ENCODE assay signal across 8 cellular contexts in the genomic region with DNA sequence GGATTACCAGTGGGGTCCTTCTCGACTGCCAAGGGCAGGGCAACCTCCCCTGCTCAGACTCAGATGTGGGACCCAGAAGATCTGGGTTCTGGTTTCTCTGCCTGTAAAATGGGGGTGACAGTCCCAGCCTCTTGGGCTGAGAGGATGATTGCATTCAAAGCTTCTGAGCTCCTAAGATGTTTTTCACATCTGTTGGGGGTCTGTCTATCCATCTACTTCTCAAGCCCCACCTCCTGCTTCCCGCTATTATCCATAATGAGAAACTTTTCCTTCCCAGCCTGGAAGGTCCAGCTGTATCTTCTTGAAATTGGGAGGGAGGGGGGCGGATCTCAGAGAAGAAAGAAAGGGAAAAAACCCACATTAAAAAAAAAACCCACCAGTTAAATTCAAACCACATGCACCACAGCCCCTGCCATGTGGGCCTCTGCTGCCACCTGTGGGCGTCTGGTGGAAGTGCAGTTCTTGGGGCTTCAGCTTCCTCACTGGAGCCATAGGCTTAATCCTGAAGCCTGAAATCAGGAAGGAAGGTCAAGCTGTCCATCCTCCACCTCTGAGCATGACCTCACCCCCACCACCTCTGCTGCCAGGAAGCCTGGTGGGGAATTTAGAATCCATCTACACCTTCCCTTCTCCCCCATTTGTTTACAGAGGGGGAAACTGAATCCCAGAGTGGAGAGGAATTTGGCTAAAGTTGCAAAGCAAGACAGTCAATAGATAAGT. TPM values are rescaled to one million over a fixed set of nuclear protein-coding genes. Genes with fewer than 3 reads are reported as not detected.
A peak's percentile ranks its signal among the peaks of the same experiment; 100 is the strongest.
DNase-seq lines count a peak whose midpoint lies in the region; ATAC-seq and TF ChIP-seq lines count a peak whose summit lies in the region.

No MANE protein-coding gene starts in this region.

- no peak overlapping the region for H3K27ac ChIP-seq in C4-2B
- H3K27ac ChIP-seq in endodermal cell (ENCODE audit: low read depth, low read length): peak overlapping the region; percentile 91

- no peak overlapping the region for H3K27ac Mint-ChIP-seq in endodermal cell

- peaks cover 43% of the 10 kb centered on the region for H3K4me1 Mint-ChIP-seq in endodermal cell

- peaks cover 11% of the 10 kb centered on the region for H3K4me1 ChIP-seq in endodermal cell (ENCODE audit: control insufficient read depth, insufficient read depth, low read length)

- peaks cover 1% of the 10 kb centered on the region for H3K36me3 Mint-ChIP-seq in endodermal cell (ENCODE audit: low read depth)

- ATAC-seq in GM19035 (IDR thresholded peaks at IDR 0.05; ENCODE audit: unreplicated experiment): no peak

- TF ChIP-seq CTCF in C4-2B (conservative IDR thresholded peaks at IDR 0.05) (peak; percentile 99), endodermal cell (conservative IDR thresholded peaks at IDR 0.05) (peak; percentile 95)

- 24 to 36% methylated on average over 2 to 3 of the region's 4 CpGs for WGBS in endodermal cell (ENCODE audit: insufficient coverage in 1 of 2, insufficient read length in 1 of 2), 2 experiments

- H3K9me3 Mint-ChIP-seq in endodermal cell: no peaks in the 10 kb centered on the region

- no peak overlapping the region for H3K4me3 ChIP-seq in endodermal cell (ENCODE audit: low read length)

- DNase-seq in HS-5 (ENCODE audit: low read depth) (peak; percentile 60), NOMO-1 treated with DMSO at 0.1 percent for 48 hours (lab: John Stamatoyannopoulos, UW; ENCODE audit: unreplicated experiment) (peak; percentile 51), endodermal cell (peak; percentile 97), mucosa of gallbladder (ENCODE audit: low spot score) (peak; percentile 83)
- peak; percentile 49 to 62 for DNase-seq in activated CD8-positive, alpha-beta memory T cell treated with anti-CD3 and anti-CD28 coated beads for 4 hours (ENCODE audit: low read depth in 2 of 2)
- peak; percentile 61 to 62 for DNase-seq in stimulated activated CD8-positive, alpha-beta memory T cell treated with anti-CD3 and anti-CD28 coated beads, Interleukin-4, amount 100 ng/mL, for 1 hour (ENCODE audit: low read depth in 2 of 2, low spot score in 1 of 2)

- H3K27me3 ChIP-seq in endodermal cell (ENCODE audit: control insufficient read depth, insufficient read depth, low read length, poor library complexity, severe bottlenecking): no peaks in the 10 kb centered on the region

- peaks cover 10% of the 10 kb centered on the region for H3K27me3 Mint-ChIP-seq in endodermal cell (ENCODE audit: insufficient read depth)

- H3K9ac ChIP-seq in endodermal cell (ENCODE audit: extremely low read depth, low read length, poor library complexity, severe bottlenecking): no peak overlapping the region

- H3K4me3 Mint-ChIP-seq in endodermal cell: no peak overlapping the region

- peaks cover 9% of the 10 kb centered on the region for H3K36me3 ChIP-seq in endodermal cell (ENCODE audit: control insufficient read depth, insufficient read depth, low read length)

- no peaks in the 10 kb centered on the region for H3K9me3 ChIP-seq in endodermal cell (ENCODE audit: control insufficient read depth, low read length)

RNA-seq across cellular contexts. Expression of a gene that starts 27.3 kb away (rescaled TPM):
- total RNA-seq in endodermal cell (10 to 100 TPM; 31.0 to 39.0 TPM), mucosa of gallbladder (69.2 TPM)
- 52.4 TPM for polyA plus RNA-seq in endodermal cell (2013, experiment 1 of 2)
- polyA plus RNA-seq in endodermal cell (2013, experiment 2 of 2): 45.3 TPM

RNA-seq across cellular contexts. Expression of a gene that starts 40.8 kb away (rescaled TPM):
- total RNA-seq in endodermal cell (1 to 10 TPM; 6.9 to 8.9 TPM), mucosa of gallbladder (5.9 TPM)
- 7.8 TPM for polyA plus RNA-seq in endodermal cell (2013, experiment 1 of 2)
- 8.4 TPM for polyA plus RNA-seq in endodermal cell (2013, experiment 2 of 2)
